In genomic region chr3:61894988-61895935, GRCh38 we compare ENCODE assay signal across 8 cellular contexts.
DNase-seq lines count a peak whose midpoint lies in the region; ATAC-seq and TF ChIP-seq lines count a peak whose summit lies in the region.

No MANE protein-coding gene starts in this region.

- H2BK5ac ChIP-seq in IMR-90 (ENCODE audit: low read depth, low read length, poor library complexity, severe bottlenecking), result no peak overlapping the region

- peaks cover under 1% of the 10 kb centered on the region; the same call in 1 of the 2 replicates for H3K9me1 ChIP-seq in IMR-90 (ENCODE audit: insufficient read depth, low read length)

- no peak overlapping the region for H2BK20ac ChIP-seq in IMR-90 (ENCODE audit: low read depth, low read length)

- ATAC-seq in activated CD4-positive, alpha-beta T cell treated with anti-CD3 and anti-CD28 coated beads for 36 hours, result peak; percentile 97
- ATAC-seq in GM21825 (IDR thresholded peaks at IDR 0.05; ENCODE audit: unreplicated experiment), result peak; percentile 96
- peak; percentile 72 for ATAC-seq in IMR-90 (ENCODE audit: low read depth)

- POLR2A ChIA-PET in activated CD4-positive, alpha-beta T cell treated with anti-CD3 and anti-CD28 coated beads for 36 hours (lab: Charles Lee), result no interaction called here
- POLR2A ChIA-PET in IMR-90 (lab: Charles Lee; ENCODE audit: unreplicated experiment), result no interaction called here

- H3K27ac ChIP-seq in IMR-90 (ENCODE audit: insufficient read depth, low read length), result no peak overlapping the region

- H3K4me1 ChIP-seq in IMR-90 (ENCODE audit: control insufficient read depth, insufficient read depth, low read length), result peaks cover 2% of the 10 kb centered on the region; the same call in 1 of the 2 replicates

- H2AFZ ChIP-seq in IMR-90 (replicated peaks; ENCODE audit: low read length, poor library complexity), result no peak overlapping the region

- no peaks in the 10 kb centered on the region for H3K27me3 ChIP-seq in IMR-90 (ENCODE audit: control insufficient read depth, insufficient read depth, low read length)

- no peak overlapping the region for H3K27ac Mint-ChIP-seq in activated CD4-positive, alpha-beta T cell treated with anti-CD3 and anti-CD28 coated beads for 36 hours

- TF ChIP-seq CTCF in IMR-90 (conservative IDR thresholded peaks at IDR 0.05; ENCODE audit: low read depth, low read length), result no peak

- peak; percentile 82 for DNase-seq in activated CD4-positive, alpha-beta T cell treated with anti-CD3 and anti-CD28 coated beads for 36 hours
- DNase-seq in activated CD4-positive, alpha-beta T cell treated with anti-CD3 and anti-CD28 coated beads for 4 hours, result no peak
- DNase-seq in IMR-90 (peak; percentile 90), fibroblast of gingiva (ENCODE audit: low read depth) (peak; percentile 57), non-pigmented ciliary epithelial cell (ENCODE audit: low read depth) (peak; percentile 82), epidermal melanocyte (ENCODE audit: insufficient read length, low spot score) (no peak)
- DNase-seq in activated CD4-positive, alpha-beta T cell treated with anti-CD3 and anti-CD28 coated beads, Interleukin-2, amount 50 U/mL, for 48 hours, result peak; percentile 25 to 51

- no peak overlapping the region for H2BK120ac ChIP-seq in IMR-90 (ENCODE audit: low read depth, low read length)

- H3K9me3 ChIP-seq in IMR-90 (ENCODE audit: control insufficient read depth, insufficient read depth, low read length), result no peaks in the 10 kb centered on the region

- TF ChIP-seq RAD21 in IMR-90 (IDR thresholded peaks at IDR 0.05; ENCODE audit: low read length), result no peak

- H2AK5ac ChIP-seq in IMR-90 (ENCODE audit: low read depth, low read length), result no peak overlapping the region

- H3K4me3 Mint-ChIP-seq in activated CD4-positive, alpha-beta T cell treated with anti-CD3 and anti-CD28 coated beads for 36 hours, result no peak overlapping the region

- intact Hi-C loops in activated CD4-positive, alpha-beta T cell treated with anti-CD3 and anti-CD28 coated beads for 36 hours (cut with DNase I, micrococcal nuclease), result no loop called here
- intact Hi-C loops in IMR-90 (cut with micrococcal nuclease), result no loop called here

- no peaks in the 10 kb centered on the region for H3K36me3 ChIP-seq in IMR-90 (ENCODE audit: control insufficient read depth, insufficient read depth, low read length)

- no peak overlapping the region for H4K8ac ChIP-seq in IMR-90 (ENCODE audit: low read depth in 2 of 2, low read length in 2 of 2)

- H2BK15ac ChIP-seq in IMR-90 (ENCODE audit: low read depth, low read length), result no peak overlapping the region

- no peak overlapping the region for H3K4ac ChIP-seq in IMR-90 (ENCODE audit: low read depth, low read length)

- no peak for TF ChIP-seq POLR2A in IMR-90 (IDR thresholded peaks at IDR 0.05; ENCODE audit: low read depth, low read length)

- H4K20me1 ChIP-seq in IMR-90 (ENCODE audit: insufficient read depth, low read length), result peaks cover 23% of the 10 kb centered on the region; the same call in 1 of the 2 replicates

- no peak overlapping the region for H4K5ac ChIP-seq in IMR-90 (ENCODE audit: low read depth, low read length)

- no peak overlapping the region for H3K4me3 ChIP-seq in IMR-90 (ENCODE audit: insufficient read depth, low read depth, low read length)

- H2AK9ac ChIP-seq in IMR-90 (replicated peaks; ENCODE audit: low read depth, low read length, poor library complexity), result no peak overlapping the region

- no peak overlapping the region for H3K14ac ChIP-seq in IMR-90 (replicated peaks; ENCODE audit: low read depth, low read length)

- no TSS peak for BruUV-seq in IMR-90 (replicated peaks; lab: Mats Ljungman, UMichigan)

- no peak overlapping the region for H3K18ac ChIP-seq in IMR-90 (ENCODE audit: low read depth, low read length)

- H3K79me1 ChIP-seq in IMR-90 (ENCODE audit: low read depth in 1 of 2, low read length in 2 of 2), result peaks cover 23 to 26% of the 10 kb centered on the region in 2 experiments

- no peak overlapping the region for H3K9ac ChIP-seq in IMR-90 (ENCODE audit: low read depth, low read length)

- no peak overlapping the region for H3K56ac ChIP-seq in IMR-90 (ENCODE audit: extremely low read depth, insufficient read depth, low read length)

- H3K36me3 Mint-ChIP-seq in activated CD4-positive, alpha-beta T cell treated with anti-CD3 and anti-CD28 coated beads for 36 hours (ENCODE audit: low read depth), result no peaks in the 10 kb centered on the region

- peaks cover 10% of the 10 kb centered on the region for H3K27me3 Mint-ChIP-seq in activated CD4-positive, alpha-beta T cell treated with anti-CD3 and anti-CD28 coated beads for 36 hours

- no CpG with 5 or more reads among the region's 7 CpGs for WGBS in IMR-90 (ENCODE audit: extremely low coverage in 2 of 2, insufficient read length in 1 of 2), 2 experiments

- peaks cover 16% of the 10 kb centered on the region for H3K4me1 Mint-ChIP-seq in activated CD4-positive, alpha-beta T cell treated with anti-CD3 and anti-CD28 coated beads for 36 hours

- no peaks in the 10 kb centered on the region for H3K9me3 Mint-ChIP-seq in activated CD4-positive, alpha-beta T cell treated with anti-CD3 and anti-CD28 coated beads for 36 hours (ENCODE audit: low read depth)

- dilution Hi-C loops in IMR-90 (cut with HindIII; ENCODE audit: low sequenced_read_pairs, unreplicated experiment), result no loop called here

- no peak overlapping the region for H3K23ac ChIP-seq in IMR-90 (ENCODE audit: low read depth, low read length)

- no peak overlapping the region for H4K91ac ChIP-seq in IMR-90 (ENCODE audit: insufficient read depth, low read depth, low read length)

- in situ Hi-C loops in IMR-90 (cut with MboI; ENCODE audit: low sequenced_read_pairs), result no loop called here

- no peak overlapping the region; the same call in 1 of the 2 replicates for H3K4me2 ChIP-seq in IMR-90 (ENCODE audit: low read depth, low read length)

- CTCF ChIA-PET in activated CD4-positive, alpha-beta T cell treated with anti-CD3 and anti-CD28 coated beads for 36 hours (lab: Charles Lee), result interaction anchor here (0.6 to 0.7 kb wide), 2 partner anchors 12 to 48 kb away, joined by 3 to 4 read pairs; no protein-coding TSS in a partner anchor
- CTCF ChIA-PET in IMR-90 (lab: Yijun Ruan, JAX), result interaction anchor here (0.6 to 1.0 kb wide), 3 partner anchors 15 to 331 kb away, joined by 3 to 7 read pairs (median 5); no protein-coding TSS in a partner anchor

TF ChIP-seq in IMR-90, 13 proteins besides CTCF, POLR2A, EP300 and RAD21:
- TF ChIP-seq CEBPB (IDR thresholded peaks at IDR 0.05; ENCODE audit: low read depth, low read length) (no peak), FOS (IDR thresholded peaks at IDR 0.05; ENCODE audit: low read depth, low read length) (peak; percentile 32; the same call in 1 of the 2 replicates), BHLHE40 (IDR thresholded peaks at IDR 0.05; ENCODE audit: low read depth, low read length) (0 out of 2 replicates have a peak, but pooled peaks have one; percentile 8), CHD1 (IDR thresholded peaks at IDR 0.05; ENCODE audit: low read depth, low read length) (no peak), RFX5 (IDR thresholded peaks at IDR 0.05; ENCODE audit: low read depth, low read length) (no peak)

Comparison
In these comparisons a context has a peak if more than half of its experiments do, and no peak if none do; other contexts are left out.
1. DNase-seq: peak in activated CD4-positive, alpha-beta T cell treated with anti-CD3 and anti-CD28 coated beads for 36 hours (single experiment), IMR-90 (single experiment), activated CD4-positive, alpha-beta T cell treated with anti-CD3 and anti-CD28 coated beads, Interleukin-2, amount 50 U/mL, for 48 hours (2 of 2), fibroblast of gingiva (single experiment) and non-pigmented ciliary epithelial cell (single experiment); none in activated CD4-positive, alpha-beta T cell treated with anti-CD3 and anti-CD28 coated beads for 4 hours (0 of 2) and epidermal melanocyte (single experiment).
2. Peak in every context shown above with its lines, with median percentiles within 50 percentile points of each other: ATAC-seq.